Comparison of ENCODE assay signal across 12 cellular contexts in genomic region chr2:158006961-158007664, GRCh38.
DNase-seq lines count a peak whose midpoint lies in the region; ATAC-seq and TF ChIP-seq lines count a peak whose summit lies in the region.
"Had no signal": no experiment of that assay in that cellular context is flagged by ENCODE, and none has a peak within 500 bp of the region (broad histone marks: within the 10 kb centered on the region; RNA-seq: fewer than 3 reads in every experiment).

No MANE protein-coding gene starts in this region.

- peak overlapping the region in 1 of 8 donors; percentile 10 for H3K4me3 Mint-ChIP-seq in naive B cell

- no peak overlapping the region for H3K4me2 ChIP-seq in GM23248 (ENCODE audit: unreplicated experiment)

- no peaks in the 10 kb centered on the region for H3K79me2 ChIP-seq in GM23248 (ENCODE audit: insufficient read depth)

- H3K9me3 ChIP-seq in GM23248 (ENCODE audit: low read depth) (no peaks in the 10 kb centered on the region), breast epithelium (no peaks in the 10 kb centered on the region)
- H3K9me3 ChIP-seq: neutrophil, SJCRH30 had no signal

- TF ChIP-seq CTCF in breast epithelium (IDR thresholded peaks at IDR 0.05), result no peak

- in situ Hi-C loops in GM23248 (cut with MboI), result loop anchor here (5.0 to 25.0 kb wide), 2 partner anchors 225 to 670 kb away; partner anchors contain the start of gene ERMN

- peaks cover 8 to 14% (median 14%) of the 10 kb centered on the region in 3 donors for H3K27me3 Mint-ChIP-seq in naive B cell

- H3K9me3 Mint-ChIP-seq in naive B cell, result no peaks in the 10 kb centered on the region

- H3K4me3 ChIP-seq in GM23248, result no peak overlapping the region
- no peak overlapping the region for H3K4me3 ChIP-seq in breast epithelium
- H3K4me3 ChIP-seq: dorsolateral prefrontal cortex, SJCRH30 had no signal

- no peaks in the 10 kb centered on the region for H3F3A ChIP-seq in GM23248 (ENCODE audit: insufficient read depth)

- H3K4me1 ChIP-seq in GM23248 (ENCODE audit: insufficient read depth) (no peaks in the 10 kb centered on the region), breast epithelium (no peaks in the 10 kb centered on the region)
- H3K4me1 ChIP-seq: SJCRH30 had no signal

- no peaks in the 10 kb centered on the region for H3K36me3 Mint-ChIP-seq in naive B cell

- no peak overlapping the region for H2AFZ ChIP-seq in GM23248

- H3K27ac ChIP-seq in GM23248 (no peak overlapping the region), breast epithelium (no peak overlapping the region)
- H3K27ac ChIP-seq: dorsolateral prefrontal cortex, neutrophil, SJCRH30 had no signal

- 85 to 88% methylated on average over 8 of the region's 8 CpGs for WGBS in GM23248 (ENCODE audit: low coverage in 1 of 2, low lambda C conversion rate in 2 of 2, missing lambda C conversion rate in 2 of 2), 2 experiments

- H3K9me2 ChIP-seq in GM23248 (ENCODE audit: insufficient read depth), result no peaks in the 10 kb centered on the region

- H3K9ac ChIP-seq in GM23248, result no peak overlapping the region

- no peak for TF ChIP-seq POLR2A in breast epithelium (IDR thresholded peaks at IDR 0.05)

- no peaks in the 10 kb centered on the region for H3K36me3 ChIP-seq in GM23248 (ENCODE audit: low read depth)
- no peaks in the 10 kb centered on the region for H3K36me3 ChIP-seq in breast epithelium
- H3K36me3 ChIP-seq: neutrophil, SJCRH30 had no signal

- peaks cover 4 to 6% (median 5%) of the 10 kb centered on the region in 3 donors for H3K4me1 Mint-ChIP-seq in naive B cell

- ATAC-seq in HG03432 (IDR thresholded peaks at IDR 0.05; ENCODE audit: unreplicated experiment), result peak; percentile 46
- peak; percentile 76 to 91 for ATAC-seq in naive B cell (ENCODE audit: low read depth in 2 of 2)
- no peak for ATAC-seq in GM21786 (IDR thresholded peaks at IDR 0.05; ENCODE audit: unreplicated experiment)

- intact Hi-C loops in breast epithelium (cut with DNase I; ENCODE audit: low total_unique reads), result no loop called here

- H4K20me1 ChIP-seq in GM23248 (ENCODE audit: insufficient read depth), result no peaks in the 10 kb centered on the region

- peak overlapping the region in 2 of 6 donors; percentile 75 to 90 for H3K27ac Mint-ChIP-seq in naive B cell

- DNase-seq in NCI-H1417 (lab: John Stamatoyannopoulos, UW) (peak in 2 of 3 experiments; percentile 19 to 36), NCI-H1417 treated with DMSO at 0.1 percent for 48 hours (lab: John Stamatoyannopoulos, UW) (no peak), SKM-1 (lab: John Stamatoyannopoulos, UW; ENCODE audit: unreplicated experiment) (peak; percentile 63), naive B cell (peak; percentile 11), GM23248 (no peak), breast epithelium (ENCODE audit: low spot score in 2 of 2) (no peak)
- DNase-seq: 8988T, dorsolateral prefrontal cortex, SJCRH30 had no signal

- H3K27me3 ChIP-seq in GM23248 (replicated peaks; ENCODE audit: insufficient read depth), result no peaks in the 10 kb centered on the region
- H3K27me3 ChIP-seq in breast epithelium, result no peaks in the 10 kb centered on the region
- H3K27me3 ChIP-seq: dorsolateral prefrontal cortex, neutrophil, SJCRH30 had no signal

Comparison
In these comparisons a context has a peak if more than half of its experiments do, and no peak if none do; other contexts are left out.
1. DNase-seq: peak in NCI-H1417 (2 of 3), SKM-1 (single experiment) and naive B cell (single experiment); none in NCI-H1417 treated with DMSO at 0.1 percent for 48 hours (single experiment), GM23248 (single experiment) and breast epithelium (0 of 2).